20 cellular contexts compared by ENCODE assay signal in genomic region chr7:114466911-114467310, GRCh38. TPM values are rescaled to one million over a fixed set of nuclear protein-coding genes. Genes with fewer than 3 reads are reported as not detected.
DNase-seq lines count a peak whose midpoint lies in the region; ATAC-seq and TF ChIP-seq lines count a peak whose summit lies in the region.
"Had no signal": no experiment of that assay in that cellular context is flagged by ENCODE, and none has a peak within 500 bp of the region (broad histone marks: within the 10 kb centered on the region; RNA-seq: fewer than 3 reads in every experiment).

No MANE protein-coding gene starts in this region.

- no peak overlapping the region for H3K56ac ChIP-seq in IMR-90 (ENCODE audit: extremely low read depth, insufficient read depth, low read length)

- no peaks in the 10 kb centered on the region for H3K36me3 Mint-ChIP-seq in nephron (ENCODE audit: low read depth)

- H2AFZ ChIP-seq in IMR-90 (replicated peaks; ENCODE audit: low read length, poor library complexity) = no peak overlapping the region

- no peak overlapping the region for H3K4me2 ChIP-seq in IMR-90 (ENCODE audit: low read depth, low read length)
- H3K4me2 ChIP-seq: KMS-11 had no signal

- ATAC-seq in IMR-90 (ENCODE audit: low read depth) = no peak
- no peak for ATAC-seq in HG03342 (IDR thresholded peaks at IDR 0.05; ENCODE audit: unreplicated experiment)

- H3K36me3 ChIP-seq in IMR-90 (ENCODE audit: control insufficient read depth, insufficient read depth, low read length) = no peaks in the 10 kb centered on the region
- H3K36me3 ChIP-seq in MG63 = no peaks in the 10 kb centered on the region
- H3K36me3 ChIP-seq: Peyer's patch had no signal

- no peaks in the 10 kb centered on the region for H3K27me3 ChIP-seq in IMR-90 (ENCODE audit: control insufficient read depth, insufficient read depth, low read length)
- no peaks in the 10 kb centered on the region for H3K27me3 ChIP-seq in MG63
- H3K27me3 ChIP-seq: Peyer's patch had no signal

- H3K4ac ChIP-seq in IMR-90 (ENCODE audit: low read depth, low read length) = no peak overlapping the region

- peaks cover 17% of the 10 kb centered on the region for H3K4me1 Mint-ChIP-seq in nephron

- no peak overlapping the region for H4K5ac ChIP-seq in IMR-90 (ENCODE audit: low read depth, low read length)

- H2BK5ac ChIP-seq in IMR-90 (ENCODE audit: low read depth, low read length, poor library complexity, severe bottlenecking) = no peak overlapping the region

- H3K14ac ChIP-seq in IMR-90 (replicated peaks; ENCODE audit: low read depth, low read length) = no peak overlapping the region

- no peak overlapping the region for H3K18ac ChIP-seq in IMR-90 (ENCODE audit: low read depth, low read length)

- no peaks in the 10 kb centered on the region for H4K20me1 ChIP-seq in IMR-90 (ENCODE audit: insufficient read depth, low read length)

- CTCF ChIA-PET in IMR-90 (lab: Yijun Ruan, JAX) = no interaction called here

- no peak overlapping the region for H3K27ac ChIP-seq in IMR-90 (ENCODE audit: insufficient read depth, low read length)
- H3K27ac ChIP-seq: KMS-11, Peyer's patch had no signal

- H2BK20ac ChIP-seq in IMR-90 (ENCODE audit: low read depth, low read length) = no peak overlapping the region

- no peak overlapping the region for H2BK120ac ChIP-seq in IMR-90 (ENCODE audit: low read depth, low read length)

- no peaks in the 10 kb centered on the region for H3K9me1 ChIP-seq in IMR-90 (ENCODE audit: insufficient read depth, low read length)

- in situ Hi-C loops in IMR-90 (cut with MboI; ENCODE audit: low sequenced_read_pairs) = no loop called here
- in situ Hi-C loops in astrocyte of the spinal cord (cut with HindIII; ENCODE audit: low sequenced_read_pairs) = no loop called here

- TF ChIP-seq CTCF in IMR-90 (conservative IDR thresholded peaks at IDR 0.05; ENCODE audit: low read depth, low read length) = no peak
- TF ChIP-seq CTCF in astrocyte of the spinal cord (IDR thresholded peaks at IDR 0.05; ENCODE audit: low read depth, low read length) = no peak
- TF ChIP-seq CTCF in nephron (IDR thresholded peaks at IDR 0.05; ENCODE audit: unreplicated experiment in 3 of 3) = no peak
- no peak for TF ChIP-seq CTCF in GM10266 (IDR thresholded peaks at IDR 0.05; ENCODE audit: control insufficient read depth, insufficient read depth, low read depth, missing control alignments)

- intact Hi-C loops in IMR-90 (cut with micrococcal nuclease) = no loop called here

- no peak for TF ChIP-seq RAD21 in IMR-90 (IDR thresholded peaks at IDR 0.05; ENCODE audit: low read length)

- H2BK15ac ChIP-seq in IMR-90 (ENCODE audit: low read depth, low read length) = no peak overlapping the region

- BruUV-seq in IMR-90 (replicated peaks; lab: Mats Ljungman, UMichigan) = no TSS peak

- POLR2A ChIA-PET in IMR-90 (lab: Charles Lee; ENCODE audit: unreplicated experiment) = no interaction called here

- H3K4me3 Mint-ChIP-seq in nephron = no peak overlapping the region
- H3K4me3 Mint-ChIP-seq: CD4-positive, alpha-beta T cell had no signal

- H3K9me3 ChIP-seq in IMR-90 (ENCODE audit: control insufficient read depth, insufficient read depth, low read length) = no peaks in the 10 kb centered on the region
- H3K9me3 ChIP-seq in MG63 = no peaks in the 10 kb centered on the region
- H3K9me3 ChIP-seq: Caco-2, Peyer's patch had no signal

- no peaks in the 10 kb centered on the region for H3K79me1 ChIP-seq in IMR-90 (ENCODE audit: low read depth in 1 of 2, low read length in 2 of 2)

- H3K4me3 ChIP-seq in IMR-90 (ENCODE audit: insufficient read depth, low read depth, low read length) = no peak overlapping the region
- H3K4me3 ChIP-seq in astrocyte of the spinal cord (ENCODE audit: low read depth, low read length) = no peak overlapping the region
- H3K4me3 ChIP-seq in MG63 = no peak overlapping the region
- H3K4me3 ChIP-seq: Peyer's patch had no signal

- DNase-seq in NCI-H2029 (lab: John Stamatoyannopoulos, UW) (peak; percentile 1), NCI-H2029 treated with DMSO at 0.1 percent for 48 hours (lab: John Stamatoyannopoulos, UW) (no peak), IMR-90 (peak; percentile 19), astrocyte of the spinal cord (ENCODE audit: low read depth, low spot score) (peak; percentile 70), MG63 (no peak), GM10266 (ENCODE audit: extremely low spot score) (no peak)
- DNase-seq: Caco-2; CD4-positive, alpha-beta T cell; DMS153; GOT3; NCI-H1436; NCI-H2081 treated with DMSO at 0.1 percent for 48 hours; NCI-H345; NCI-H524 treated with DMSO at 0.1 percent for 48 hours; Peyer's patch; SW 1271 had no signal

- no peak overlapping the region for H4K8ac ChIP-seq in IMR-90 (ENCODE audit: low read depth in 2 of 2, low read length in 2 of 2)

- no peaks in the 10 kb centered on the region for H3K4me1 ChIP-seq in IMR-90 (ENCODE audit: control insufficient read depth, insufficient read depth, low read length)
- H3K4me1 ChIP-seq: Caco-2, Peyer's patch had no signal

- no peak overlapping the region for H2AK5ac ChIP-seq in IMR-90 (ENCODE audit: low read depth, low read length)

- no peak overlapping the region for H3K23ac ChIP-seq in IMR-90 (ENCODE audit: low read depth, low read length)

- no peak overlapping the region for H3K9ac ChIP-seq in IMR-90 (ENCODE audit: low read depth, low read length)
- H3K9ac ChIP-seq: KMS-11 had no signal

- H3K27ac Mint-ChIP-seq in nephron = peak overlapping the region; percentile 16 to 55 (median 25)
- H3K27ac Mint-ChIP-seq: CD4-positive, alpha-beta T cell had no signal

- no peak overlapping the region for H4K91ac ChIP-seq in IMR-90 (ENCODE audit: insufficient read depth, low read depth, low read length)

- no peaks in the 10 kb centered on the region for H3K9me3 Mint-ChIP-seq in nephron
- H3K9me3 Mint-ChIP-seq: CD4-positive, alpha-beta T cell had no signal

- H2AK9ac ChIP-seq in IMR-90 (replicated peaks; ENCODE audit: low read depth, low read length, poor library complexity) = no peak overlapping the region

- dilution Hi-C loops in IMR-90 (cut with HindIII; ENCODE audit: low sequenced_read_pairs, unreplicated experiment) = no loop called here

- TF ChIP-seq POLR2A in IMR-90 (IDR thresholded peaks at IDR 0.05; ENCODE audit: low read depth, low read length) = no peak

- H3K27me3 Mint-ChIP-seq in nephron (ENCODE audit: low read depth) = no peaks in the 10 kb centered on the region
- H3K27me3 Mint-ChIP-seq: CD4-positive, alpha-beta T cell had no signal

TF ChIP-seq in IMR-90, 13 proteins besides CTCF, POLR2A, EP300 and RAD21:
- TF ChIP-seq RFX5 (IDR thresholded peaks at IDR 0.05; ENCODE audit: low read depth, low read length) = no peak
- TF ChIP-seq SMC3 (IDR thresholded peaks at IDR 0.05; ENCODE audit: low read depth, low read length) = no peak
- no peak for TF ChIP-seq CHD1 (IDR thresholded peaks at IDR 0.05; ENCODE audit: low read depth, low read length)
- no peak for TF ChIP-seq USF2 (IDR thresholded peaks at IDR 0.05; ENCODE audit: low read depth, low read length)
- TF ChIP-seq BHLHE40 (IDR thresholded peaks at IDR 0.05; ENCODE audit: low read depth, low read length) = no peak
- no peak for TF ChIP-seq RCOR1 (IDR thresholded peaks at IDR 0.05; ENCODE audit: insufficient replicate concordance, low read length)
- no peak for TF ChIP-seq MAZ (IDR thresholded peaks at IDR 0.05; ENCODE audit: borderline replicate concordance, low read depth, low read length)

RNA-seq across cellular contexts. Expression of gene FOXP2, which starts 52.3 kb away (rescaled TPM):
- total RNA-seq in IMR-90 (2012; rRNA removed) = 1.1 and 1.7 TPM in 2 replicates
- 0.89 and 1.4 TPM in 2 replicates for polyA plus RNA-seq in IMR-90 (2012; rRNA removed)
- polyA plus RNA-seq in IMR-90 (2012; cell fraction: cytosol; rRNA removed) = 0.66 and 0.89 TPM in 2 replicates
- polyA plus RNA-seq in IMR-90 (2012; cell fraction: nucleus; rRNA removed; ENCODE audit: low replicate concordance) = 0.76 and 1.9 TPM in 2 replicates
- total RNA-seq in MG63 (2014; rRNA removed; shearing (Covaris generic); ENCODE audit: low replicate concordance) = 0.20 TPM in 1 of 2 replicates, not detected in the other
- total RNA-seq: Caco-2; CD4-positive, alpha-beta T cell; M059J had no signal

Comparison
In these comparisons a context has a peak if more than half of its experiments do, and no peak if none do; other contexts are left out.
1. DNase-seq: peak in NCI-H2029 (single experiment), IMR-90 (single experiment) and astrocyte of the spinal cord (single experiment); none in NCI-H2029 treated with DMSO at 0.1 percent for 48 hours (single experiment), MG63 (single experiment) and GM10266 (single experiment).